21 cellular contexts compared by ENCODE assay signal in the genomic region with DNA sequence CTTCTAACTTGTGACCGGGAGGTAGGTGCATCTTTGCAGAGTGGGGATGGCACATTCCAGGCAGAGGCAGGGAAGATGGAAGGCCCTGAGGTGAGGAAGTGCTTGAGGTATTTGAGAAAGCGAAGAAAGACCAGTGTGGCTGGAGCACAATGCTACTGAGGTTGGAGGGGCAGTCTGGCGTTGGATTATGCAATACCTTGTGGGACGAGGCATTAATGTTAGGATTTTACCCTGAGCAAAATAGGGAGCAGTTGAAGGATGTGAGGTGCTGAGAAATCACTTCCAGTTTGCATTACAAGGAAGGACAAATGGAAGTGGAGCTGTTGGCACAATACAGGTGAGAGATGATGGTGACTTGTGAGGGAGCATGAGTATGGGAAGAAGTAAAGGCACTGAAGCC.
DNase-seq lines count a peak whose midpoint lies in the region; ATAC-seq, FAIRE-seq and TF ChIP-seq lines count a peak whose summit lies in the region.
"Had no signal": no experiment of that assay in that cellular context is flagged by ENCODE, and none has a peak within 500 bp of the region (broad histone marks: within the 10 kb centered on the region; RNA-seq: fewer than 3 reads in every experiment).

No MANE protein-coding gene starts in this region.

- peaks cover 1 to 2% of the 10 kb centered on the region in 2 experiments; a peak in 2 of 5 replicates for H3K27me3 ChIP-seq in HepG2 (ENCODE audit: control insufficient read depth in 1 of 2, insufficient read depth in 2 of 2, low read length in 2 of 2)
- no peaks in the 10 kb centered on the region for H3K27me3 ChIP-seq in right lobe of liver
- H3K27me3 ChIP-seq in bronchial epithelial cell (ENCODE audit: control insufficient read depth, insufficient read depth, low read length): no peaks in the 10 kb centered on the region

- intact Hi-C loops in HepG2 (cut with micrococcal nuclease; ENCODE audit: unreplicated experiment): no loop called here
- intact Hi-C loops in right lobe of liver (cut with DNase I): no loop called here

- H3K4me1 ChIP-seq in HepG2 (ENCODE audit: insufficient read depth, low read length): no peaks in the 10 kb centered on the region
- H3K4me1 ChIP-seq in right lobe of liver: no peaks in the 10 kb centered on the region
- H3K4me1 ChIP-seq: A549, Caco-2 had no signal

- TF ChIP-seq POLR2A in HepG2 (IDR thresholded peaks at IDR 0.05; ENCODE audit: insufficient read depth in 1 of 2, low read depth in 2 of 2, low read length in 2 of 2): no peak
- TF ChIP-seq POLR2A in right lobe of liver (IDR thresholded peaks at IDR 0.05): no peak

- H4K20me1 ChIP-seq in HepG2 (ENCODE audit: insufficient read depth, low read length): no peaks in the 10 kb centered on the region
- H4K20me1 ChIP-seq: BLaER1 treated with 17β-estradiol and CSF1 and Interleukin-3, amounts not matched to agents 10 nM and 100 nM had no signal

- H3K9me3 ChIP-seq in HepG2 (ENCODE audit: low read length) (no peaks in the 10 kb centered on the region), right lobe of liver (no peaks in the 10 kb centered on the region)
- H3K9me3 ChIP-seq: A549; BLaER1 treated with 17β-estradiol and CSF1 and Interleukin-3, amounts not matched to agents 10 nM and 100 nM; Caco-2 had no signal

- H3K36me3 Mint-ChIP-seq in T-cell: no peaks in the 10 kb centered on the region
- H3K36me3 Mint-ChIP-seq: CD8-positive, alpha-beta T cell had no signal

- POLR2A ChIA-PET in HepG2 (lab: Yijun Ruan, JAX): no interaction called here
- POLR2A ChIA-PET in T-cell (lab: Charles Lee): no interaction called here

- no peak overlapping the region for H3K27ac ChIP-seq in HepG2 (ENCODE audit: extremely low read length, insufficient read depth, low read length)
- no peak overlapping the region for H3K27ac ChIP-seq in right lobe of liver
- H3K27ac ChIP-seq: 22Rv1; A549; BLaER1 treated with 17β-estradiol and CSF1 and Interleukin-3, amounts not matched to agents 10 nM and 100 nM; C4-2B had no signal

- no peak overlapping the region for H3K9ac ChIP-seq in HepG2 (ENCODE audit: insufficient read depth, low read depth, low read length)
- H3K9ac ChIP-seq: BLaER1 treated with 17β-estradiol and CSF1 and Interleukin-3, amounts not matched to agents 10 nM and 100 nM had no signal

- H2AFZ ChIP-seq in HepG2 (ENCODE audit: low read length): no peak overlapping the region

- H3K9me3 Mint-ChIP-seq in T-cell: no peaks in the 10 kb centered on the region
- H3K9me3 Mint-ChIP-seq: CD4-positive, alpha-beta T cell; CD8-positive, alpha-beta T cell had no signal

- H3K27me3 Mint-ChIP-seq in T-cell: peaks cover 0 to 3% of the 10 kb centered on the region in 2 donors

- H3K4me2 ChIP-seq in HepG2 (ENCODE audit: low read depth, low read length): no peak overlapping the region
- H3K4me2 ChIP-seq: A549; BLaER1 treated with 17β-estradiol and CSF1 and Interleukin-3, amounts not matched to agents 10 nM and 100 nM had no signal

- no peaks in the 10 kb centered on the region for H3K79me2 ChIP-seq in HepG2 (ENCODE audit: insufficient read depth, low read length)

- no peaks in the 10 kb centered on the region for H3K4me1 Mint-ChIP-seq in T-cell
- H3K4me1 Mint-ChIP-seq: B cell had no signal

- no peak overlapping the region for H3K27ac Mint-ChIP-seq in T-cell
- H3K27ac Mint-ChIP-seq: B cell; CD4-positive, alpha-beta T cell; CD8-positive, alpha-beta T cell had no signal

- no peak overlapping the region for H3K4me3 Mint-ChIP-seq in T-cell
- H3K4me3 Mint-ChIP-seq: B cell; CD4-positive, alpha-beta T cell; CD8-positive, alpha-beta T cell had no signal

- WGBS in HepG2 (ENCODE audit: low lambda C conversion rate): 3% methylated on average over 4 of the region's 4 CpGs
- WGBS in right lobe of liver (ENCODE audit: insufficient coverage, low coverage, low lambda C conversion rate, missing lambda C conversion rate): 55% methylated on average over 4 of the region's 4 CpGs

- no TSS peak for BruUV-seq in HepG2 (replicated peaks; lab: Mats Ljungman, UMichigan)

- ATAC-seq in HepG2 (no peak), right lobe of liver (no peak), T-cell (replicated peaks in 1 of 4) (no peak)
- ATAC-seq: A549; CD8-positive, alpha-beta T cell had no signal

- DNase-seq in HepG2 (ENCODE audit: low spot score) (no peak), right lobe of liver (no peak), bronchial epithelial cell (ENCODE audit: low read depth) (no peak), urothelium cell line (ENCODE audit: low spot score) (no peak), GM19238 (ENCODE audit: insufficient read length, low spot score) (no peak), T-cell (no peak)
- DNase-seq: AML-193; Caco-2; Calu3; CD4-positive, alpha-beta T cell; CD8-positive, alpha-beta T cell; DMS79 treated with DMSO at 0.1 percent for 48 hours; GF-D8 had no signal

- H3K36me3 ChIP-seq in HepG2 (replicated peaks in 1 of 2; ENCODE audit: control insufficient read depth in 1 of 2, insufficient read depth in 2 of 2, low read length in 2 of 2): no peaks in the 10 kb centered on the region
- no peaks in the 10 kb centered on the region for H3K36me3 ChIP-seq in right lobe of liver
- no peaks in the 10 kb centered on the region for H3K36me3 ChIP-seq in bronchial epithelial cell (ENCODE audit: control insufficient read depth, insufficient read depth, low read length)
- H3K36me3 ChIP-seq: BLaER1 treated with 17β-estradiol and CSF1 and Interleukin-3, amounts not matched to agents 10 nM and 100 nM had no signal

- FAIRE-seq in HepG2 (lab: Jason Lieb, UNC) (no peak), bronchial epithelial cell (lab: Jason Lieb, UNC) (peak; percentile 81), urothelium cell line (lab: Jason Lieb, UNC) (peak; percentile 59)
- FAIRE-seq: A549, D721Med, G401.6, GM12891 had no signal

- in situ Hi-C loops in HepG2 (cut with HindIII; ENCODE audit: extremely low pct_ligation_motif_present, low pct_unique_long_range_greater_than_20kb): no loop called here

- H3K4me3 ChIP-seq in HepG2 (replicated peaks in 1 of 3; ENCODE audit: insufficient read depth in 1 of 3, low read depth in 2 of 3, low read length in 3 of 3): no peak overlapping the region
- no peak overlapping the region for H3K4me3 ChIP-seq in right lobe of liver
- no peak overlapping the region for H3K4me3 ChIP-seq in bronchial epithelial cell (ENCODE audit: low read depth, low read length)
- H3K4me3 ChIP-seq: A549; BLaER1 treated with 17β-estradiol and CSF1 and Interleukin-3, amounts not matched to agents 10 nM and 100 nM had no signal

- TF ChIP-seq CTCF in HepG2 (CRISPR knock-in tag; IDR thresholded peaks at IDR 0.05): no peak
- no peak for TF ChIP-seq CTCF in right lobe of liver (IDR thresholded peaks at IDR 0.05)
- TF ChIP-seq CTCF in bronchial epithelial cell (IDR thresholded peaks at IDR 0.05; ENCODE audit: insufficient read depth, low read length, severe bottlenecking): no peak

- no peak for TF ChIP-seq RAD21 in HepG2 (CRISPR knock-in tag; IDR thresholded peaks at IDR 0.05)

- CTCF ChIA-PET in HepG2 (lab: Yijun Ruan, JAX; ENCODE audit: low intra/inter-chr PET ratio, low total read pairs) (no interaction called here), T-cell (lab: Charles Lee) (no interaction called here)

- TF ChIP-seq EP300 in HepG2 (IDR thresholded peaks at IDR 0.05; ENCODE audit: low read depth in 2 of 2, low read length in 2 of 2): no peak
- TF ChIP-seq EP300 in HepG2 (CRISPR knock-in tag; IDR thresholded peaks at IDR 0.05; ENCODE audit: borderline replicate concordance): no peak

TF ChIP-seq in HepG2, 621 proteins besides CTCF, POLR2A, EP300 and RAD21:
- peak; percentile 55 for TF ChIP-seq CEBPB (IDR thresholded peaks at IDR 0.05; ENCODE audit: borderline replicate concordance, low read depth, low read length)
- no peak for TF ChIP-seq E2F1 (CRISPR knock-in tag; IDR thresholded peaks at IDR 0.05)
